16 cellular contexts compared by ENCODE assay signal in the genomic region with DNA sequence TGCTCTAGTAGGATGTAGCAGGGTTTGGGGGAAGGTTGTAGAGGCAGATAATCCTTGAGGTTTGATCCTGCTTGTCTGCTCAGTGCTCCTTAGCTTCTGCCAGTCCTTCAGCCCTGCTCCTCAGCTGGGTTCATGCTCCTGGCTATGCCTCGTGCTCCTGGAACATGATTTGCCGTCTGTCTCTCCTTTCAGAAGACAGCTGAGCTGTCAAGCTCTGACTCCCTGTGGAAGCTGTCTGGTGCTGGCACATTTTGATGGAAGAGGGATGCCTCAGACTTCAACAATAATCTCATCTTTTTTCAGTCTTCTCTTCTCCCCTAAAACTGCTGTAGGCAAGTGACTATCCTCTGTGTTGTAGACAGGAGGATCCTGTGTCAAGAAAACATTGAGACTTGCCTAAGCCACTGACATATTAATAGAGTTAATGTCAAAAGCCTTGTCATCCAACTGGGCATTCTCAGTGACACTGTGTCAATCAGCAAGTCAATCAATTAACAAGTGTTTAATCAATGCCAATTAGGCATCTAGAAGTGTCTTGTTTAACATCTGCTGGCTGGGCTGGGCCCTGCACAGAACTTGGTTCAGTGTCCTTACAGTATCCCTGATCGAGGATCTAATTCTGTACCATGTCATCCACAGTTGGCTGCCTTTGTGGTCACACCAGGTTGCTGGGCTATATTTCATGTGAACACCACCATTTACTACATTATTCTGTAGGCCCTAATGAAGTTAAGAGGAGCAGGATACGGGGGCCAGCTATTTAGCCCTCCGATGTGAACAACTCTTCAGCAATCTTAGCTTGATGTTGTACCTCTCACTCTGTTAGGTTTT.
DNase-seq lines count a peak whose midpoint lies in the region; ATAC-seq and TF ChIP-seq lines count a peak whose summit lies in the region.
"Had no signal": no experiment of that assay in that cellular context is flagged by ENCODE, and none has a peak within 500 bp of the region (broad histone marks: within the 10 kb centered on the region; RNA-seq: fewer than 3 reads in every experiment).

No MANE protein-coding gene starts in this region.

- CTCF ChIA-PET in RWPE1 (lab: Yijun Ruan, JAX) = no interaction called here

- peak; percentile 67 for DNase-seq in myocyte (ENCODE audit: low read depth)
- no peak for DNase-seq in stomach
- no peak for DNase-seq in GF-D8 (lab: John Stamatoyannopoulos, UW)
- no peak for DNase-seq in NCI-H1930 (lab: John Stamatoyannopoulos, UW)
- no peak for DNase-seq in RWPE1 (ENCODE audit: low spot score)
- DNase-seq: H9; NCI-H1417 treated with DMSO at 0.1 percent for 48 hours; NCI-H2029 treated with DMSO at 0.1 percent for 48 hours; NCI-H2171 treated with DMSO at 0.1 percent for 48 hours; NCI-H446 treated with DMSO at 0.1 percent for 48 hours; NK-92 treated with Interleukin-12 subunit alpha and Interleukin-12 subunit beta, amount 100 ng/mL, for 24 hours had no signal

- WGBS in gastroesophageal sphincter (ENCODE audit: low coverage in 1 of 2), 2 donors = 81 to 88% methylated on average over 4 to 5 of the region's 5 CpGs
- 81 to 93% (median 87%) methylated on average over 5 of the region's 5 CpGs for WGBS in stomach, 5 donors

- TF ChIP-seq EP300 in gastroesophageal sphincter (IDR thresholded peaks at IDR 0.05) = no peak
- TF ChIP-seq EP300 in stomach (IDR thresholded peaks at IDR 0.05) = no peak

- 0 out of 20 replicates have a peak overlapping the region, but pooled peaks of 1 of the 10 experiments have one; percentile 9 for H3K4me3 ChIP-seq in BLaER1 treated with 17β-estradiol and CSF1 and Interleukin-3, amounts not matched to agents 10 nM and 100 nM
- H3K4me3 ChIP-seq in gastroesophageal sphincter (no peak overlapping the region), stomach (no peak overlapping the region)
- H3K4me3 ChIP-seq: K562 had no signal

- peak overlapping the region in 9 of 11 experiments; percentile 46 to 77 (median 64); a peak in 18 of 22 replicates for H3K4me2 ChIP-seq in BLaER1 treated with 17β-estradiol and CSF1 and Interleukin-3, amounts not matched to agents 10 nM and 100 nM

- H3K27ac ChIP-seq in BLaER1 treated with 17β-estradiol and CSF1 and Interleukin-3, amounts not matched to agents 10 nM and 100 nM = peak overlapping the region in 3 of 11 experiments; percentile 19 to 26 (median 24); a peak in 3 of 22 replicates
- H3K27ac ChIP-seq in gastroesophageal sphincter (peak overlapping the region; percentile 87 to 96 (median 94)), stomach (peak overlapping the region in 4 of 5 donors; percentile 39 to 89 (median 66)), RWPE1 (no peak overlapping the region)
- H3K27ac ChIP-seq: C4-2B had no signal

- no peaks in the 10 kb centered on the region for H4K20me1 ChIP-seq in BLaER1 treated with 17β-estradiol and CSF1 and Interleukin-3, amounts not matched to agents 10 nM and 100 nM

- H3K4me1 ChIP-seq in BLaER1 treated with 17β-estradiol and CSF1 and Interleukin-3, amounts not matched to agents 10 nM and 100 nM = peaks cover 0 to 34% (median 20%) of the 10 kb centered on the region in 10 experiments; a peak in 17 of 20 replicates
- H3K4me1 ChIP-seq in gastroesophageal sphincter = peaks cover 30 to 100% (median 54%) of the 10 kb centered on the region in 3 donors
- H3K4me1 ChIP-seq in stomach = peaks cover 0 to 70% (median 30%) of the 10 kb centered on the region in 4 donors

- TF ChIP-seq CTCF in gastroesophageal sphincter (IDR thresholded peaks at IDR 0.05) (no peak), stomach (IDR thresholded peaks at IDR 0.05) (no peak), RWPE1 (conservative IDR thresholded peaks at IDR 0.05; ENCODE audit: low read depth) (no peak)

- H3K36me3 ChIP-seq in BLaER1 treated with 17β-estradiol and CSF1 and Interleukin-3, amounts not matched to agents 10 nM and 100 nM = no peaks in the 10 kb centered on the region
- no peaks in the 10 kb centered on the region for H3K36me3 ChIP-seq in gastroesophageal sphincter
- no peaks in the 10 kb centered on the region for H3K36me3 ChIP-seq in stomach

- no peaks in the 10 kb centered on the region for H3K27me3 ChIP-seq in BLaER1 treated with 17β-estradiol and CSF1 and Interleukin-3, amounts not matched to agents 10 nM and 100 nM
- no peaks in the 10 kb centered on the region for H3K27me3 ChIP-seq in gastroesophageal sphincter
- H3K27me3 ChIP-seq in stomach = no peaks in the 10 kb centered on the region

- H3K9me3 ChIP-seq in BLaER1 treated with 17β-estradiol and CSF1 and Interleukin-3, amounts not matched to agents 10 nM and 100 nM (replicated peaks in 1 of 11) = no peaks in the 10 kb centered on the region
- H3K9me3 ChIP-seq in gastroesophageal sphincter (no peaks in the 10 kb centered on the region), stomach (no peaks in the 10 kb centered on the region)

- intact Hi-C loops in stomach (cut with DNase I; ENCODE audit: low total_unique reads) = loop anchor here (10.0 kb wide), 1 partner anchor 299 kb away; no protein-coding TSS in a partner anchor

- POLR2A ChIA-PET in RWPE1 (lab: Yijun Ruan, JAX; ENCODE audit: low non-redundant PET) = no interaction called here

- no peak for TF ChIP-seq POLR2A in gastroesophageal sphincter (IDR thresholded peaks at IDR 0.05)
- no peak for TF ChIP-seq POLR2A in stomach (IDR thresholded peaks at IDR 0.05)

- ATAC-seq in gastroesophageal sphincter (no peak), GM21786 (IDR thresholded peaks at IDR 0.05; ENCODE audit: unreplicated experiment) (no peak)
- ATAC-seq: K562 had no signal

- no peak overlapping the region for H3K9ac ChIP-seq in BLaER1 treated with 17β-estradiol and CSF1 and Interleukin-3, amounts not matched to agents 10 nM and 100 nM
